19 cellular contexts compared by ENCODE assay signal in genomic region chr14:103728141-103728540, GRCh38. TPM values are rescaled to one million over a fixed set of nuclear protein-coding genes. Genes with fewer than 3 reads are reported as not detected.
DNase-seq lines count a peak whose midpoint lies in the region; ATAC-seq and TF ChIP-seq lines count a peak whose summit lies in the region.
"Had no signal": no experiment of that assay in that cellular context is flagged by ENCODE, and none has a peak within 500 bp of the region (broad histone marks: within the 10 kb centered on the region; RNA-seq: fewer than 3 reads in every experiment).

No MANE protein-coding gene starts in this region.

- TF ChIP-seq CTCF in breast epithelium (IDR thresholded peaks at IDR 0.05): no peak
- no peak for TF ChIP-seq CTCF in MCF 10A (IDR thresholded peaks at IDR 0.05; ENCODE audit: unreplicated experiment)
- TF ChIP-seq CTCF in endothelial cell (IDR thresholded peaks at IDR 0.05; ENCODE audit: unreplicated experiment): no peak
- TF ChIP-seq CTCF in osteocyte (IDR thresholded peaks at IDR 0.05): no peak
- TF ChIP-seq CTCF in CD4-positive, alpha-beta T cell (IDR thresholded peaks at IDR 0.05): no peak

- H3K27me3 ChIP-seq in breast epithelium (no peaks in the 10 kb centered on the region), aorta (ENCODE audit: control insufficient read depth in 1 of 2, insufficient read depth in 2 of 2, low read length in 1 of 2) (no peaks in the 10 kb centered on the region)
- no peaks in the 10 kb centered on the region for H3K27me3 ChIP-seq in CD4-positive, alpha-beta T cell (ENCODE audit: control insufficient read depth, insufficient read depth, low read length)
- H3K27me3 ChIP-seq: BE2C had no signal

- WGBS in aorta, 2 donors: 87 to 90% methylated on average over 18 to 19 of the region's 19 CpGs

- H3K4me3 ChIP-seq in breast epithelium: no peak overlapping the region
- H3K4me3 ChIP-seq in aorta (ENCODE audit: low read length in 2 of 2): no peak overlapping the region
- H3K4me3 ChIP-seq: K562 had no signal

- H3K9me3 Mint-ChIP-seq in MCF 10A (ENCODE audit: unreplicated experiment): no peaks in the 10 kb centered on the region
- H3K9me3 Mint-ChIP-seq in endothelial cell (ENCODE audit: unreplicated experiment): no peaks in the 10 kb centered on the region
- no peaks in the 10 kb centered on the region for H3K9me3 Mint-ChIP-seq in osteocyte (ENCODE audit: unreplicated experiment)
- no peaks in the 10 kb centered on the region for H3K9me3 Mint-ChIP-seq in CD4-positive, alpha-beta T cell
- H3K9me3 Mint-ChIP-seq: CD4-positive, alpha-beta memory T cell had no signal

- H3K4me3 Mint-ChIP-seq in MCF 10A (ENCODE audit: unreplicated experiment) (no peak overlapping the region), endothelial cell (ENCODE audit: unreplicated experiment) (peak overlapping the region; percentile 42), osteocyte (ENCODE audit: unreplicated experiment) (no peak overlapping the region)
- H3K4me3 Mint-ChIP-seq in CD4-positive, alpha-beta T cell: no peak overlapping the region

- TF ChIP-seq POLR2A in breast epithelium (IDR thresholded peaks at IDR 0.05): no peak

- H3K9me3 ChIP-seq in breast epithelium: no peaks in the 10 kb centered on the region
- H3K9me3 ChIP-seq in aorta (ENCODE audit: control insufficient read depth, low read length): no peaks in the 10 kb centered on the region
- H3K9me3 ChIP-seq in CD4-positive, alpha-beta T cell (ENCODE audit: control insufficient read depth, low read length): no peaks in the 10 kb centered on the region
- H3K9me3 ChIP-seq: BE2C had no signal

- H3K27me3 Mint-ChIP-seq in MCF 10A (ENCODE audit: insufficient read depth, unreplicated experiment) (no peaks in the 10 kb centered on the region), endothelial cell (ENCODE audit: unreplicated experiment) (peaks cover 5% of the 10 kb centered on the region), osteocyte (ENCODE audit: unreplicated experiment) (no peaks in the 10 kb centered on the region)
- H3K27me3 Mint-ChIP-seq in CD4-positive, alpha-beta T cell: no peaks in the 10 kb centered on the region
- H3K27me3 Mint-ChIP-seq: CD4-positive, alpha-beta memory T cell had no signal

- H3K27ac ChIP-seq in breast epithelium (peak overlapping the region; percentile 80 to 84), aorta (ENCODE audit: low read depth in 1 of 2, low read length in 2 of 2) (no peak overlapping the region)
- no peak overlapping the region for H3K27ac ChIP-seq in CD4-positive, alpha-beta T cell (ENCODE audit: low read depth, low read length)

- DNase-seq in breast epithelium (ENCODE audit: low spot score in 2 of 2) (no peak), MCF 10A (ENCODE audit: unreplicated experiment) (no peak), endothelial cell (ENCODE audit: low spot score) (no peak), osteocyte (ENCODE audit: extremely low spot score, unreplicated experiment) (no peak), aorta (peak; percentile 35 to 62), SW480 (ENCODE audit: low spot score) (no peak), HPDE6-E6E7 (ENCODE audit: extremely low spot score) (no peak)
- DNase-seq in CD4-positive, alpha-beta T cell: no peak
- DNase-seq: 8988T; Calu3; CD4-positive, alpha-beta memory T cell; EL; MV-4-11; NCI-H1694 treated with DMSO at 0.1 percent for 48 hours; NCI-H748 treated with DMSO at 0.1 percent for 48 hours; OCI-M1; SHP77 had no signal

- no peak for ATAC-seq in aorta (ENCODE audit: low FRiP score)
- ATAC-seq in CD4-positive, alpha-beta T cell (ENCODE audit: poor library complexity): no peak
- ATAC-seq: K562 had no signal

- POLR2A ChIA-PET in MCF 10A (lab: Yijun Ruan, JAX): no interaction called here
- POLR2A ChIA-PET in CD4-positive, alpha-beta T cell (lab: Charles Lee): no interaction called here

- peaks cover 41% of the 10 kb centered on the region for H3K36me3 Mint-ChIP-seq in MCF 10A (ENCODE audit: insufficient read depth, unreplicated experiment)
- H3K36me3 Mint-ChIP-seq in endothelial cell (ENCODE audit: low read depth, unreplicated experiment): peaks cover 23% of the 10 kb centered on the region
- H3K36me3 Mint-ChIP-seq in osteocyte (ENCODE audit: unreplicated experiment): peaks cover 9% of the 10 kb centered on the region
- peaks cover 21% of the 10 kb centered on the region for H3K36me3 Mint-ChIP-seq in CD4-positive, alpha-beta T cell (ENCODE audit: low read depth)

- peaks cover 0 to 30% of the 10 kb centered on the region in 2 donors for H3K4me1 ChIP-seq in breast epithelium
- no peaks in the 10 kb centered on the region for H3K4me1 ChIP-seq in aorta (ENCODE audit: control insufficient read depth in 1 of 2, insufficient read depth in 2 of 2, low read length in 2 of 2)

- H3K27ac Mint-ChIP-seq in MCF 10A (ENCODE audit: low read depth, unreplicated experiment) (no peak overlapping the region), endothelial cell (ENCODE audit: unreplicated experiment) (peak overlapping the region; percentile 77), osteocyte (ENCODE audit: unreplicated experiment) (peak overlapping the region; percentile 16)
- H3K27ac Mint-ChIP-seq in CD4-positive, alpha-beta T cell: no peak overlapping the region
- H3K27ac Mint-ChIP-seq: CD4-positive, alpha-beta memory T cell had no signal

- no peaks in the 10 kb centered on the region for H3K36me3 ChIP-seq in breast epithelium
- peaks cover 3 to 5% of the 10 kb centered on the region in 2 donors for H3K36me3 ChIP-seq in aorta (ENCODE audit: control insufficient read depth in 1 of 2, insufficient read depth in 2 of 2, low read length in 1 of 2)

- CTCF ChIA-PET in MCF 10A (lab: Yijun Ruan, JAX): interaction anchor here (0.6 kb wide), 1 partner anchor 194 kb away, joined by 3 read pairs; no protein-coding TSS in a partner anchor
- CTCF ChIA-PET in CD4-positive, alpha-beta T cell (lab: Charles Lee): no interaction called here

- H3K4me1 Mint-ChIP-seq in MCF 10A (ENCODE audit: insufficient read depth, unreplicated experiment) (peaks cover 5% of the 10 kb centered on the region), endothelial cell (ENCODE audit: unreplicated experiment) (peaks cover 14% of the 10 kb centered on the region), osteocyte (ENCODE audit: unreplicated experiment) (peaks cover 15% of the 10 kb centered on the region)
- H3K4me1 Mint-ChIP-seq in CD4-positive, alpha-beta T cell (ENCODE audit: low read depth): no peaks in the 10 kb centered on the region
- H3K4me1 Mint-ChIP-seq: CD4-positive, alpha-beta memory T cell had no signal

- no TSS peak for BruUV-seq in MCF 10A (replicated peaks; lab: Mats Ljungman, UMichigan)

- intact Hi-C loops in breast epithelium (cut with DNase I; ENCODE audit: low total_unique reads): no loop called here
- intact Hi-C loops in MCF 10A (cut with micrococcal nuclease): no loop called here
- intact Hi-C loops in aorta (cut with DNase I): loop anchor here in 1 of 2 donors (10.0 kb wide), 1 partner anchor 1757 kb away; the partner anchor contains the start of gene CRIP1
- intact Hi-C loops in CD4-positive, alpha-beta T cell (cut with DNase I, micrococcal nuclease): no loop called here

RNA-seq across cellular contexts. Expression of gene ZFYVE21, which starts 12.5 kb away (rescaled TPM):
- 100 to 1,000 TPM in 1 of 3 donors, 10 to 100 TPM in 2; 57.4 to 140 (median 96.0) TPM for total RNA-seq in breast epithelium
- total RNA-seq in MCF 10A (2022): 28.6 and 35.5 TPM in 2 replicates
- 48.1 TPM for total RNA-seq in endothelial cell (ENCODE audit: unreplicated experiment)
- total RNA-seq in osteocyte: 48.9 and 52.9 TPM in 2 replicates
- total RNA-seq in aorta: 10 to 100 TPM; 69.0 to 74.8 TPM
- polyA plus RNA-seq in aorta: 100 to 1,000 TPM; 100 to 110 TPM
- 1 to 10 TPM; 2.6 to 3.0 TPM for total RNA-seq in CD4-positive, alpha-beta T cell

RNA-seq across cellular contexts. Expression of gene XRCC3, which starts 12.9 kb away (rescaled TPM):
- total RNA-seq in breast epithelium (10 to 100 TPM in 1 of 3 donors, 1 to 10 TPM in 2; 5.9 to 10.2 (median 5.9) TPM), MCF 10A (2022) (9.4 and 17.5 TPM in 2 replicates), endothelial cell (ENCODE audit: unreplicated experiment) (10.2 TPM), osteocyte (7.5 and 7.9 TPM in 2 replicates), aorta (1 to 10 TPM; 5.2 to 5.3 TPM)
- 1 to 10 TPM; 1.0 to 8.6 TPM for polyA plus RNA-seq in aorta
- 1 to 10 TPM; 4.6 to 4.8 TPM for total RNA-seq in CD4-positive, alpha-beta T cell

Comparison
In these comparisons a context has a peak if more than half of its experiments do, and no peak if none do; other contexts are left out.
1. DNase-seq: peak in aorta (2 of 2); none in breast epithelium (0 of 2), MCF 10A (single experiment), endothelial cell (single experiment), osteocyte (single experiment), CD4-positive, alpha-beta T cell (0 of 10), SW480 (single experiment) and HPDE6-E6E7 (single experiment).
2. H3K27ac ChIP-seq: peak in breast epithelium (2 of 2); none in aorta (0 of 2) and CD4-positive, alpha-beta T cell (single experiment).
3. H3K27ac Mint-ChIP-seq: peak in endothelial cell (single experiment) and osteocyte (single experiment); none in MCF 10A (single experiment) and CD4-positive, alpha-beta T cell (single experiment).